ENCODE assay signal across 9 cellular contexts in the genomic region with DNA sequence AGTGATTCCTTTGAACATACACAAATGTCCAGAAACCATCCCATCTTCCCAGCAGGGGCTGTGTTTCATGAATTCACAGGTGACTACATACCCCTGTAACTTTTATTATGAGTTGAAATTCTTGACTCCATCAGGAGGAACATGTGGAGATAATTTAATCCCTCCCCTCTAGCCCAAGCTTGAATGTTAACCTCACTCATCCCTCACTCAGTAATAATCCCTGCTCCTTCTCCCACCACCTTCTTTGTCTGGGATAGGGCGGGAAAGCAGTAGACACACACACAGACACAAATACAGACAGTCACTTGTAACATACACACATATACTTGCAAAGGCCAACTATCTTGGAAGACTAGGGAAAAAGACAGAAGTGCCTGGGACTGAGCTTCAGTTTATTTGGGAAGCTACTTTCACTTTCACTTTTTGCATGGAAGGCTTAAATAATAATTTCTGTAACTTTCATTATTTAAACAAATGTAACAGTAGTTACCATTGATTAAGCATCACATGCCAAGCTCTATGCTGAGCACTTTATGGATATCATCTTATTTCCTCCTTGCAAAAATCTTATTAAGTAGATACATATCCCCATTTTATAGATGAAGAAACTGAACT. TPM values are rescaled to one million over a fixed set of nuclear protein-coding genes. Genes with fewer than 3 reads are reported as not detected.
DNase-seq lines count a peak whose midpoint lies in the region; ATAC-seq and TF ChIP-seq lines count a peak whose summit lies in the region.
"Had no signal": no experiment of that assay in that cellular context is flagged by ENCODE, and none has a peak within 500 bp of the region (broad histone marks: within the 10 kb centered on the region; RNA-seq: fewer than 3 reads in every experiment).

No MANE protein-coding gene starts in this region.

- H3K79me2 ChIP-seq in mammary epithelial cell (ENCODE audit: insufficient read depth, low read length), result peaks cover 11% of the 10 kb centered on the region

- H3K27me3 ChIP-seq in mammary epithelial cell (ENCODE audit: insufficient read depth, low read length) (no peaks in the 10 kb centered on the region), lower lobe of right lung (ENCODE audit: low read depth) (no peaks in the 10 kb centered on the region), uterus (no peaks in the 10 kb centered on the region)

- H3K36me3 ChIP-seq in mammary epithelial cell (ENCODE audit: insufficient read depth, low read length), result no peaks in the 10 kb centered on the region
- H3K36me3 ChIP-seq in lower lobe of right lung, result peaks cover 6% of the 10 kb centered on the region
- no peaks in the 10 kb centered on the region for H3K36me3 ChIP-seq in uterus

- intact Hi-C loops in mammary epithelial cell (cut with micrococcal nuclease) (no loop called here), lower lobe of right lung (cut with DNase I) (no loop called here), uterus (cut with DNase I; ENCODE audit: low total_unique reads) (no loop called here)

- H3K9me3 ChIP-seq in mammary epithelial cell (replicated peaks; ENCODE audit: insufficient read depth, low read length) (no peaks in the 10 kb centered on the region), lower lobe of right lung (no peaks in the 10 kb centered on the region), uterus (no peaks in the 10 kb centered on the region)

- 82% methylated on average over 1 of the region's 1 CpG for WGBS in mammary epithelial cell (ENCODE audit: low coverage, missing lambda C conversion rate)

- H3K4me2 ChIP-seq in mammary epithelial cell (ENCODE audit: insufficient read depth, low read depth, low read length), result peak overlapping the region; percentile 68

- TF ChIP-seq POLR2A in uterus (IDR thresholded peaks at IDR 0.05), result no peak

- ATAC-seq in activated naive CD8-positive, alpha-beta T cell treated with anti-CD3 and anti-CD28 coated beads, Interleukin-2, amount 10 ng/mL, durations not matched to agents 7 days and 5 days (ENCODE audit: low read depth), result no peak
- ATAC-seq in lower lobe of right lung, result peak in 1 of 2 donors; percentile 31

- dilution Hi-C loops in mammary epithelial cell (cut with HindIII; ENCODE audit: low sequenced_read_pairs), result no loop called here

- H3K9me3 Mint-ChIP-seq in activated naive CD8-positive, alpha-beta T cell treated with anti-CD3 and anti-CD28 coated beads, Interleukin-2, amount 10 ng/mL, durations not matched to agents 7 days and 5 days, result no peaks in the 10 kb centered on the region
- no peaks in the 10 kb centered on the region for H3K9me3 Mint-ChIP-seq in activated naive CD8-positive, alpha-beta T cell treated with anti-CD3 and anti-CD28 coated beads for 36 hours

- no peak for DNase-seq in activated naive CD8-positive, alpha-beta T cell treated with anti-CD3 and anti-CD28 coated beads, Interleukin-2, amount 10 ng/mL, durations not matched to agents 7 days and 5 days
- no peak for DNase-seq in activated naive CD8-positive, alpha-beta T cell treated with anti-CD3 and anti-CD28 coated beads for 36 hours
- DNase-seq in mammary epithelial cell (peak; percentile 5), lower lobe of right lung (no peak), uterus (no peak), anterior cingulate cortex (lab: John Stamatoyannopoulos, UW) (no peak), NCI-H526 treated with DMSO at 0.1 percent for 48 hours (lab: John Stamatoyannopoulos, UW) (no peak), GM20000 (ENCODE audit: low spot score) (no peak)
- DNase-seq: NCI-H510A treated with DMSO at 0.1 percent for 48 hours had no signal

- H3K4me1 ChIP-seq in mammary epithelial cell (ENCODE audit: insufficient read depth, low read length), result peaks cover 3% of the 10 kb centered on the region
- H3K4me1 ChIP-seq in lower lobe of right lung, result peaks cover 29% of the 10 kb centered on the region
- H3K4me1 ChIP-seq in uterus, result no peaks in the 10 kb centered on the region

- H3K36me3 Mint-ChIP-seq in activated naive CD8-positive, alpha-beta T cell treated with anti-CD3 and anti-CD28 coated beads, Interleukin-2, amount 10 ng/mL, durations not matched to agents 7 days and 5 days, result no peaks in the 10 kb centered on the region
- no peaks in the 10 kb centered on the region for H3K36me3 Mint-ChIP-seq in activated naive CD8-positive, alpha-beta T cell treated with anti-CD3 and anti-CD28 coated beads for 36 hours

- H3K27ac ChIP-seq in mammary epithelial cell (ENCODE audit: insufficient read depth, low read depth, low read length), result no peak overlapping the region
- peak overlapping the region; percentile 56 for H3K27ac ChIP-seq in lower lobe of right lung
- peak overlapping the region; percentile 60 to 63 for H3K27ac ChIP-seq in uterus

- H3K4me1 Mint-ChIP-seq in activated naive CD8-positive, alpha-beta T cell treated with anti-CD3 and anti-CD28 coated beads, Interleukin-2, amount 10 ng/mL, durations not matched to agents 7 days and 5 days, result peaks cover 6% of the 10 kb centered on the region
- H3K4me1 Mint-ChIP-seq in activated naive CD8-positive, alpha-beta T cell treated with anti-CD3 and anti-CD28 coated beads for 36 hours, result peaks cover 13% of the 10 kb centered on the region

- no peaks in the 10 kb centered on the region for H4K20me1 ChIP-seq in mammary epithelial cell (ENCODE audit: insufficient read depth, low read length)

- POLR2A ChIA-PET in activated naive CD8-positive, alpha-beta T cell treated with anti-CD3 and anti-CD28 coated beads, Interleukin-2, amount 10 ng/mL, durations not matched to agents 7 days and 5 days (lab: Charles Lee), result no interaction called here

- no TSS peak for BruUV-seq in mammary epithelial cell (replicated peaks; lab: Mats Ljungman, UMichigan)

- in situ Hi-C loops in mammary epithelial cell (cut with MboI; ENCODE audit: low sequenced_read_pairs in 2 of 2), result no loop called here

- peak overlapping the region; percentile 76 for H2AFZ ChIP-seq in mammary epithelial cell (ENCODE audit: low read depth, low read length)

- peaks cover 2% of the 10 kb centered on the region for H3K27me3 Mint-ChIP-seq in activated naive CD8-positive, alpha-beta T cell treated with anti-CD3 and anti-CD28 coated beads, Interleukin-2, amount 10 ng/mL, durations not matched to agents 7 days and 5 days
- peaks cover 6% of the 10 kb centered on the region for H3K27me3 Mint-ChIP-seq in activated naive CD8-positive, alpha-beta T cell treated with anti-CD3 and anti-CD28 coated beads for 36 hours

- peak overlapping the region; percentile 5 to 33 (median 33) for H3K4me3 ChIP-seq in mammary epithelial cell (replicated peaks in 1 of 3; ENCODE audit: insufficient read depth in 1 of 3, low read depth in 2 of 3, low read length in 3 of 3)
- H3K4me3 ChIP-seq in lower lobe of right lung, result peak overlapping the region; percentile 49
- peak overlapping the region; percentile 3 to 33 for H3K4me3 ChIP-seq in uterus

- CTCF ChIA-PET in mammary epithelial cell (lab: Charles Lee; ENCODE audit: low non-redundant PET), result no interaction called here

- no peak for TF ChIP-seq CTCF in mammary epithelial cell (conservative IDR thresholded peaks at IDR 0.05 in 1 of 2, IDR thresholded peaks at IDR 0.05 in 1 of 2; ENCODE audit: extremely low read depth in 1 of 2, insufficient read depth in 1 of 2, low read depth in 1 of 2, low read length in 2 of 2)
- no peak for TF ChIP-seq CTCF in lower lobe of right lung (IDR thresholded peaks at IDR 0.05)
- TF ChIP-seq CTCF in uterus (IDR thresholded peaks at IDR 0.05), result no peak
- TF ChIP-seq CTCF in GM20000 (IDR thresholded peaks at IDR 0.05; ENCODE audit: extremely low read depth, missing control alignments), result no peak

- peak overlapping the region; percentile 61 for H3K4me3 Mint-ChIP-seq in activated naive CD8-positive, alpha-beta T cell treated with anti-CD3 and anti-CD28 coated beads, Interleukin-2, amount 10 ng/mL, durations not matched to agents 7 days and 5 days
- H3K4me3 Mint-ChIP-seq in activated naive CD8-positive, alpha-beta T cell treated with anti-CD3 and anti-CD28 coated beads for 36 hours, result no peak overlapping the region

- H3K9ac ChIP-seq in mammary epithelial cell (ENCODE audit: insufficient read depth, low read length), result no peak overlapping the region

- H3K27ac Mint-ChIP-seq in activated naive CD8-positive, alpha-beta T cell treated with anti-CD3 and anti-CD28 coated beads, Interleukin-2, amount 10 ng/mL, durations not matched to agents 7 days and 5 days, result no peak overlapping the region
- H3K27ac Mint-ChIP-seq in activated naive CD8-positive, alpha-beta T cell treated with anti-CD3 and anti-CD28 coated beads for 36 hours, result no peak overlapping the region

RNA-seq across cellular contexts. Expression of gene AASS, which starts 7.3 kb away (rescaled TPM):
- total RNA-seq in activated naive CD8-positive, alpha-beta T cell treated with anti-CD3 and anti-CD28 coated beads, Interleukin-2, amount 10 ng/mL, durations not matched to agents 7 days and 5 days, result 1 to 10 TPM; 2.1 to 2.2 TPM
- total RNA-seq in activated naive CD8-positive, alpha-beta T cell treated with anti-CD3 and anti-CD28 coated beads for 36 hours, result 1 to 10 TPM; 1.5 to 1.8 TPM
- total RNA-seq in mammary epithelial cell (10 to 100 TPM in 1 of 2 donors, 1 to 10 TPM in 1; 2.8 to 10.7 TPM), lower lobe of right lung (24.2 TPM), uterus (10 to 100 TPM; 37.9 to 82.0 (median 63.8) TPM)
- 1.9 TPM for polyA plus RNA-seq in mammary epithelial cell
- polyA minus RNA-seq in mammary epithelial cell, result 12.6 TPM
